In the genomic region with DNA sequence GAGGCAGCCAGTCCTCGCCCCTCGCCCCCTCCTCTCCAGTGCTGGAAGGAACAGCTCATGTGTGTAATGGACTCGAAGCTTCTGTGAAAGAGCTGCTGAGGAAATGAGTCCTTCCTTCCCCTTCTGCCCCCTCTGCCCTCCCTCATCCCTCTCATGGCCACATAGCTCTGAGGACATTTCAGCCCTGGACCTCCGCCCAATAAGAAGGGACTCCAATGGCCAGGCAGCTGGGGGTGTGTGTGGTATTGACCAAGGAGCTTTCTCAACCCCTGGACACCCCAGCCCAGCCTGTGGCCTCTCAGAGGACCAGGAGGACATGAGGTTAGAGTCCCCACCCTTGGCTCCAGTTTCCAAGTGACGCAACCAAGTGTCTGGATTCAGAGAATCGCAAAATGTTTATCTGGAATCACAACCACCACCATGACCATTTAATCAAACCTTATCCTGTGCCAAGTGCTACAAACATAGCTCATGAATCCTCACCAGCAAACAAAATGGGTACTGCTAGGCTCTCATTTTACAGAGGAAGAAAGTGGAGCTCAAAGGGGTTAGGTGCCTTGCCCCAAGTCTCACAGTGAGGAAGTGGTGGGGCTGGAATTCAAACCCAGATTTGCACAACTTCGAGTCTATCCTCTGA, we compare ENCODE assay signal across 8 cellular contexts. TPM values are rescaled to one million over a fixed set of nuclear protein-coding genes. Genes with fewer than 3 reads are reported as not detected.
DNase-seq lines count a peak whose midpoint lies in the region; TF ChIP-seq lines count a peak whose summit lies in the region.

No MANE protein-coding gene starts in this region.

- no peak for TF ChIP-seq POLR2A in lower leg skin (IDR thresholded peaks at IDR 0.05)

- peak overlapping the region; percentile 64 for H3K27ac Mint-ChIP-seq in activated naive CD4-positive, alpha-beta T cell treated with anti-CD3 and anti-CD28 coated beads for 36 hours

- H3K4me1 Mint-ChIP-seq in activated naive CD4-positive, alpha-beta T cell treated with anti-CD3 and anti-CD28 coated beads for 36 hours (ENCODE audit: low read depth) = peaks cover 96% of the 10 kb centered on the region

- intact Hi-C loops in activated naive CD4-positive, alpha-beta T cell treated with anti-CD3 and anti-CD28 coated beads for 36 hours (cut with micrococcal nuclease) = no loop called here
- intact Hi-C loops in lower leg skin (cut with DNase I; ENCODE audit: low total_unique reads) = no loop called here

- peaks cover 31% of the 10 kb centered on the region for H3K36me3 Mint-ChIP-seq in activated naive CD4-positive, alpha-beta T cell treated with anti-CD3 and anti-CD28 coated beads for 36 hours (ENCODE audit: low read depth)

- CTCF ChIA-PET in activated naive CD4-positive, alpha-beta T cell treated with anti-CD3 and anti-CD28 coated beads for 36 hours (lab: Charles Lee) = interaction anchor here (0.6 to 6.7 kb wide), 6 partner anchors 13 to 106 kb away, joined by 3 to 49 read pairs (median 8); no protein-coding TSS in a partner anchor

- WGBS in lower leg skin, 2 donors = 34 to 37% methylated on average over 7 of the region's 7 CpGs

- H3K9me3 Mint-ChIP-seq in activated naive CD4-positive, alpha-beta T cell treated with anti-CD3 and anti-CD28 coated beads for 36 hours = no peaks in the 10 kb centered on the region

- no peak for TF ChIP-seq CTCF in lower leg skin (IDR thresholded peaks at IDR 0.05)

- H3K27me3 ChIP-seq in H7 (ENCODE audit: control insufficient read depth, insufficient read depth, low read length) = no peaks in the 10 kb centered on the region

- no peak overlapping the region for H3K4me3 ChIP-seq in lower leg skin (ENCODE audit: low read depth, poor library complexity, severe bottlenecking)
- no peak overlapping the region for H3K4me3 ChIP-seq in H7 (ENCODE audit: insufficient read depth, low read depth, low read length)

- H3K4me3 Mint-ChIP-seq in activated naive CD4-positive, alpha-beta T cell treated with anti-CD3 and anti-CD28 coated beads for 36 hours = no peak overlapping the region

- H3K27ac ChIP-seq in angular gyrus (ENCODE audit: low read depth, low read length) = peak overlapping the region; percentile 16

- H3K27me3 Mint-ChIP-seq in activated naive CD4-positive, alpha-beta T cell treated with anti-CD3 and anti-CD28 coated beads for 36 hours (ENCODE audit: low read depth) = no peaks in the 10 kb centered on the region

- peak; percentile 40 for DNase-seq in activated naive CD4-positive, alpha-beta T cell treated with anti-CD3 and anti-CD28 coated beads for 36 hours
- DNase-seq in activated naive CD4-positive, alpha-beta T cell (lab: John Stamatoyannopoulos, UW) = no peak
- peak; percentile 95 to 99 for DNase-seq in lower leg skin (ENCODE audit: low spot score in 2 of 2)
- peak; percentile 90 for DNase-seq in ureter (ENCODE audit: low spot score)
- no peak for DNase-seq in NCI-H2227 treated with DMSO at 0.1 percent for 48 hours (lab: John Stamatoyannopoulos, UW)
- DNase-seq in NCI-H187 treated with DMSO at 0.1 percent for 48 hours (lab: John Stamatoyannopoulos, UW) = no peak
- DNase-seq in H7 = no peak

- H3K36me3 ChIP-seq in H7 (replicated peaks; ENCODE audit: control insufficient read depth, insufficient read depth, low read length) = no peaks in the 10 kb centered on the region

RNA-seq across cellular contexts. Expression of a gene that starts 47.8 kb away (rescaled TPM):
- total RNA-seq in activated naive CD4-positive, alpha-beta T cell treated with anti-CD3 and anti-CD28 coated beads for 36 hours = 100 to 1,000 TPM; 160 to 166 TPM
- total RNA-seq in lower leg skin (10 to 100 TPM; 37.1 to 68.9 (median 48.3) TPM), ureter (131 TPM)
- total RNA-seq in H7 (2014; rRNA removed; shearing (Covaris generic)) = 46.4 and 53.8 TPM in 2 replicates

Comparison
In these comparisons a context has a peak if more than half of its experiments do, and no peak if none do; other contexts are left out.
1. DNase-seq: peak in activated naive CD4-positive, alpha-beta T cell treated with anti-CD3 and anti-CD28 coated beads for 36 hours (single experiment), lower leg skin (2 of 2) and ureter (single experiment); none in activated naive CD4-positive, alpha-beta T cell (0 of 4), NCI-H2227 treated with DMSO at 0.1 percent for 48 hours (single experiment), NCI-H187 treated with DMSO at 0.1 percent for 48 hours (single experiment) and H7 (single experiment).